ENCODE assay signal across 25 cellular contexts in genomic region chr10:71069909-71070666, GRCh38.
DNase-seq lines count a peak whose midpoint lies in the region; ATAC-seq and TF ChIP-seq lines count a peak whose summit lies in the region.
"Had no signal": no experiment of that assay in that cellular context is flagged by ENCODE, and none has a peak within 500 bp of the region (broad histone marks: within the 10 kb centered on the region; RNA-seq: fewer than 3 reads in every experiment).

No MANE protein-coding gene starts in this region.

- H3K27ac ChIP-seq in left ventricle myocardium inferior (replicated peaks) = peak overlapping the region; percentile 83
- H3K27ac ChIP-seq in ascending aorta = peak overlapping the region; percentile 86 to 89
- H3K27ac ChIP-seq in lung (ENCODE audit: low read depth in 1 of 2, low read length in 1 of 2) = no peak overlapping the region
- peak overlapping the region; percentile 68 to 76 for H3K27ac ChIP-seq in thoracic aorta
- H3K27ac ChIP-seq in OCI-LY7 (ENCODE audit: low read depth, low read length, poor library complexity, severe bottlenecking) = no peak overlapping the region
- H3K27ac ChIP-seq: 22Rv1, GM23248, PC-9 had no signal

- no peaks in the 10 kb centered on the region for H3K79me2 ChIP-seq in OCI-LY7 (ENCODE audit: insufficient read depth, low read depth, low read length)

- no peak for DNase-seq in left ventricle myocardium inferior
- DNase-seq in Right ventricle myocardium inferior (ENCODE audit: missing footprints) = no peak
- DNase-seq in ascending aorta (ENCODE audit: low spot score in 2 of 2) = no peak
- no peak for DNase-seq in lung (ENCODE audit: low spot score)
- DNase-seq in thoracic aorta (ENCODE audit: low spot score) = no peak
- no peak for DNase-seq in ecto neural progenitor cell (ENCODE audit: low spot score)
- DNase-seq in epidermal melanocyte (ENCODE audit: insufficient read length, low spot score) = no peak
- DNase-seq in OCI-LY7 (ENCODE audit: low spot score) = no peak
- DNase-seq: BE2C; CD4-positive, CD25-positive, alpha-beta regulatory T cell; GM23248; H7; KBM-7; MV-4-11; NCI-H1105; NCI-H1436 treated with DMSO at 0.1 percent for 48 hours; NCI-H187 treated with DMSO at 0.1 percent for 48 hours; NCI-H2171 treated with DMSO at 0.1 percent for 48 hours; NCI-H345; NCI-H510A treated with DMSO at 0.1 percent for 48 hours; NCI-H748 treated with DMSO at 0.1 percent for 48 hours; NK-92 treated with Interleukin-12 subunit alpha and Interleukin-12 subunit beta, amount 100 ng/mL, for 24 hours; PC-9; SHP77 had no signal

- H3K4me1 ChIP-seq in left ventricle myocardium inferior = peaks cover 44% of the 10 kb centered on the region
- H3K4me1 ChIP-seq in ascending aorta = peaks cover 5 to 21% of the 10 kb centered on the region in 2 donors
- no peaks in the 10 kb centered on the region for H3K4me1 ChIP-seq in lung (ENCODE audit: control insufficient read depth in 2 of 2, insufficient read depth in 2 of 2, low read length in 2 of 2)
- peaks cover 0 to 32% of the 10 kb centered on the region in 2 donors for H3K4me1 ChIP-seq in thoracic aorta (ENCODE audit: control insufficient read depth in 1 of 2, low read depth in 2 of 2)
- no peaks in the 10 kb centered on the region for H3K4me1 ChIP-seq in OCI-LY7 (ENCODE audit: insufficient read depth, low read length, poor library complexity, severe bottlenecking)

- BruUV-seq in OCI-LY7 (replicated peaks; lab: Mats Ljungman, UMichigan) = no TSS peak

- no peaks in the 10 kb centered on the region for H3K9me2 ChIP-seq in OCI-LY7 (ENCODE audit: insufficient read depth, low read length)

- H3K36me3 ChIP-seq in left ventricle myocardium inferior (no peaks in the 10 kb centered on the region), ascending aorta (no peaks in the 10 kb centered on the region), lung (ENCODE audit: control insufficient read depth in 2 of 2, insufficient read depth in 2 of 2, low read length in 2 of 2) (no peaks in the 10 kb centered on the region), thoracic aorta (no peaks in the 10 kb centered on the region), OCI-LY7 (ENCODE audit: insufficient read depth, low read length) (no peaks in the 10 kb centered on the region)
- H3K36me3 ChIP-seq: BE2C had no signal

- no peak overlapping the region for H3K4me2 ChIP-seq in OCI-LY7 (ENCODE audit: low read length)
- H3K4me2 ChIP-seq: PC-9 had no signal

- H3K4me3 ChIP-seq in left ventricle myocardium inferior (no peak overlapping the region), ascending aorta (no peak overlapping the region), lung (no peak overlapping the region), thoracic aorta (no peak overlapping the region), OCI-LY7 (ENCODE audit: low read depth, low read length, poor library complexity, severe bottlenecking) (no peak overlapping the region)
- H3K4me3 ChIP-seq: GM23248, PC-9 had no signal

- H4K20me1 ChIP-seq in OCI-LY7 (ENCODE audit: insufficient read depth, low read length) = no peaks in the 10 kb centered on the region

- intact Hi-C loops in left ventricle myocardium inferior (cut with micrococcal nuclease) (no loop called here), Right ventricle myocardium inferior (cut with DNase I) (loop anchor here (2.0 to 5.0 kb wide), 2 partner anchors 55 to 142 kb away; partner anchors contain the start of gene UNC5B), ascending aorta (cut with DNase I) (loop anchor here (2.0 to 5.0 kb wide), 2 partner anchors 17 to 142 kb away; partner anchors contain the start of gene UNC5B), OCI-LY7 (cut with micrococcal nuclease; ENCODE audit: unreplicated experiment) (no loop called here)

- 72% methylated on average over 24 of the region's 24 CpGs for WGBS in lung, 2 donors

- H3K27me3 ChIP-seq in left ventricle myocardium inferior (ENCODE audit: low read depth) = peaks cover 1% of the 10 kb centered on the region
- H3K27me3 ChIP-seq in ascending aorta = no peaks in the 10 kb centered on the region
- H3K27me3 ChIP-seq in lung (ENCODE audit: control insufficient read depth, insufficient read depth) = no peaks in the 10 kb centered on the region
- no peaks in the 10 kb centered on the region for H3K27me3 ChIP-seq in thoracic aorta (replicated peaks; ENCODE audit: insufficient read depth)
- H3K27me3 ChIP-seq: BE2C had no signal

- no peak for ATAC-seq in Right ventricle myocardium inferior
- ATAC-seq in lung (ENCODE audit: insufficient read depth, low FRiP score) = peak; percentile 24
- no peak for ATAC-seq in thoracic aorta (ENCODE audit: insufficient number of reproducible peaks, low FRiP score, low read depth)

- CTCF ChIA-PET in OCI-LY7 (lab: Charles Lee; ENCODE audit: unreplicated experiment) = no interaction called here

- no peaks in the 10 kb centered on the region for H3K9me3 ChIP-seq in left ventricle myocardium inferior (replicated peaks)
- H3K9me3 ChIP-seq in ascending aorta = no peaks in the 10 kb centered on the region
- no peaks in the 10 kb centered on the region for H3K9me3 ChIP-seq in lung (ENCODE audit: control insufficient read depth in 2 of 2, insufficient read depth in 1 of 2, low read length in 1 of 2)
- H3K9me3 ChIP-seq in thoracic aorta = no peaks in the 10 kb centered on the region
- no peaks in the 10 kb centered on the region for H3K9me3 ChIP-seq in OCI-LY7 (ENCODE audit: low read length)
- H3K9me3 ChIP-seq: BE2C had no signal

- no peak for TF ChIP-seq CTCF in left ventricle myocardium inferior (IDR thresholded peaks at IDR 0.05; ENCODE audit: borderline replicate concordance)
- no peak for TF ChIP-seq CTCF in ascending aorta (IDR thresholded peaks at IDR 0.05)
- no peak for TF ChIP-seq CTCF in lung (IDR thresholded peaks at IDR 0.05; ENCODE audit: control extremely low read depth, extremely low read depth)
- no peak for TF ChIP-seq CTCF in thoracic aorta (IDR thresholded peaks at IDR 0.05)
- no peak for TF ChIP-seq CTCF in OCI-LY7 (conservative IDR thresholded peaks at IDR 0.05; ENCODE audit: low read length)

- H2AFZ ChIP-seq in OCI-LY7 (ENCODE audit: low read length) = no peak overlapping the region
- H2AFZ ChIP-seq: PC-9 had no signal

- POLR2A ChIA-PET in OCI-LY7 (lab: Charles Lee) = no interaction called here

Comparison
In these comparisons a context has a peak if more than half of its experiments do, and no peak if none do; other contexts are left out.
1. intact Hi-C loops: an anchor here in Right ventricle myocardium inferior (2.0 to 5.0 kb wide) and ascending aorta (2.0 to 5.0 kb wide); none called in left ventricle myocardium inferior and OCI-LY7.
2. H3K27ac ChIP-seq: peak in left ventricle myocardium inferior (single experiment), ascending aorta (2 of 2) and thoracic aorta (2 of 2); none in lung (0 of 2) and OCI-LY7 (single experiment).